In genomic region chr2:26246818-26247217, GRCh38 we compare ENCODE assay signal across 8 cellular contexts. TPM values are rescaled to one million over a fixed set of nuclear protein-coding genes. Genes with fewer than 3 reads are reported as not detected.
DNase-seq lines count a peak whose midpoint lies in the region; ATAC-seq and TF ChIP-seq lines count a peak whose summit lies in the region.

No MANE protein-coding gene starts in this region.

- H3K4me3 ChIP-seq in fibroblast of mammary gland (ENCODE audit: control insufficient read depth, low read depth, low read length): peak overlapping the region; percentile 33

- no peak for ATAC-seq in T-helper 17 cell
- no peak for ATAC-seq in stimulated activated naive CD8-positive, alpha-beta T cell treated with anti-CD3 and anti-CD28 coated beads, Interleukin-15, Interleukin-2, amounts not matched to agents 100 U/mL and 50 U/mL, for 24 hours

- H3K27ac Mint-ChIP-seq in activated T-cell treated with anti-CD3 and anti-CD28 coated beads, Interleukin-2, amount 50 U/mL, for 24 hours: no peak overlapping the region
- H3K27ac Mint-ChIP-seq in T-helper 17 cell: peak overlapping the region; percentile 29

- no peaks in the 10 kb centered on the region for H3K9me3 Mint-ChIP-seq in activated T-cell treated with anti-CD3 and anti-CD28 coated beads, Interleukin-2, amount 50 U/mL, for 24 hours

- H3K4me3 Mint-ChIP-seq in activated T-cell treated with anti-CD3 and anti-CD28 coated beads, Interleukin-2, amount 50 U/mL, for 24 hours: peak overlapping the region; percentile 95
- H3K4me3 Mint-ChIP-seq in T-helper 17 cell: peak overlapping the region; percentile 100

- in situ Hi-C loops in GM13977 (cut with MboI; ENCODE audit: low pct_unique_long_range_greater_than_20kb, low sequenced_read_pairs, unreplicated experiment): no loop called here

- H3K36me3 Mint-ChIP-seq in activated T-cell treated with anti-CD3 and anti-CD28 coated beads, Interleukin-2, amount 50 U/mL, for 24 hours (ENCODE audit: low read depth): peaks cover 33% of the 10 kb centered on the region
- H3K36me3 Mint-ChIP-seq in T-helper 17 cell (ENCODE audit: low read depth): no peaks in the 10 kb centered on the region

- DNase-seq in activated T-cell treated with anti-CD3 and anti-CD28 coated beads, Interleukin-2, amount 50 U/mL, for 24 hours: no peak
- DNase-seq in activated T-cell treated with anti-CD3 and anti-CD28 coated beads for 4 hours (no peak), T-helper 17 cell (peak in 1 of 3 donors; percentile 10), fibroblast of mammary gland (ENCODE audit: low read depth) (peak; percentile 94), GM13977 (ENCODE audit: low spot score) (no peak), NCI-H526 treated with DMSO at 0.1 percent for 48 hours (lab: John Stamatoyannopoulos, UW) (no peak)
- DNase-seq in stimulated activated naive CD8-positive, alpha-beta T cell treated with anti-CD3 and anti-CD28 coated beads, Interleukin-15, Interleukin-2, amounts not matched to agents 100 U/mL and 50 U/mL, for 24 hours: peak; percentile 21
- DNase-seq in NK-92 treated with Interleukin-12 subunit alpha and Interleukin-12 subunit beta, amount 100 ng/mL, for 24 hours (lab: John Stamatoyannopoulos, UW): no peak

- no peaks in the 10 kb centered on the region for H3K27me3 Mint-ChIP-seq in activated T-cell treated with anti-CD3 and anti-CD28 coated beads, Interleukin-2, amount 50 U/mL, for 24 hours
- no peaks in the 10 kb centered on the region for H3K27me3 Mint-ChIP-seq in T-helper 17 cell

- TF ChIP-seq CTCF in fibroblast of mammary gland (conservative IDR thresholded peaks at IDR 0.05; ENCODE audit: control insufficient read depth, insufficient read depth, low read depth, low read length): no peak
- no peak for TF ChIP-seq CTCF in GM13977 (IDR thresholded peaks at IDR 0.05; ENCODE audit: extremely low read depth, insufficient read depth, missing control alignments)

- H3K9me3 ChIP-seq in T-helper 17 cell (ENCODE audit: control insufficient read depth, low read length, poor library complexity, severe bottlenecking): no peaks in the 10 kb centered on the region

- H3K4me1 Mint-ChIP-seq in activated T-cell treated with anti-CD3 and anti-CD28 coated beads, Interleukin-2, amount 50 U/mL, for 24 hours (ENCODE audit: low read depth): peaks cover 53% of the 10 kb centered on the region
- peaks cover 42% of the 10 kb centered on the region for H3K4me1 Mint-ChIP-seq in T-helper 17 cell

RNA-seq across cellular contexts. Expression of gene HADHB, which starts 2.1 kb away (rescaled TPM):
- total RNA-seq in T-helper 17 cell: 10 to 100 TPM; 45.9 to 46.3 TPM

RNA-seq across cellular contexts. Expression of gene HADHA, which starts 2.4 kb away (rescaled TPM):
- total RNA-seq in T-helper 17 cell: 10 to 100 TPM; 77.7 to 78.5 TPM

Comparison
In these comparisons a context has a peak if more than half of its experiments do, and no peak if none do; other contexts are left out.
1. DNase-seq: peak in fibroblast of mammary gland (single experiment) and stimulated activated naive CD8-positive, alpha-beta T cell treated with anti-CD3 and anti-CD28 coated beads, Interleukin-15, Interleukin-2, amounts not matched to agents 100 U/mL and 50 U/mL, for 24 hours (single experiment); none in activated T-cell treated with anti-CD3 and anti-CD28 coated beads, Interleukin-2, amount 50 U/mL, for 24 hours (single experiment), activated T-cell treated with anti-CD3 and anti-CD28 coated beads for 4 hours (single experiment), GM13977 (single experiment), NCI-H526 treated with DMSO at 0.1 percent for 48 hours (single experiment) and NK-92 treated with Interleukin-12 subunit alpha and Interleukin-12 subunit beta, amount 100 ng/mL, for 24 hours (single experiment).